In the genomic region with DNA sequence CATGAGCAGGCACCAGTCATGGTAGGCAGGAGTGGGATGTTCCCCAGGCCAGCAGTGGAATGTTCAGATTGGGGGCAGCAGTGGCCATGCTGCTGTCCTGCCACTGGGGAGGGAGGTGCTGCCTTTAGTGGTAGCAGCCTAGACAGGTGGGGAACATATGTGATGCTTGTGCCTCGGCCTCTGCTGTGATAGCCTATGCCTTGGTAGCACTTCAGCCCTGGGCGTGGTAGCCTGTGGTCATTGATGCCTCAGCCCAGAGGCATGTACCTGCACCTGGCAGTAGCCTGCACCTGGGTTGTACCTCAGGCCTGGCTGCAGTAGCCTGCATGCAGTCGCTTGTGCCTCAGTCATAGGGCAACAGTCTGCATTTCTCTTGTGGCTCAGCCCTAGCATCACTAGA, we compare ENCODE assay signal across 1 cellular context.
TF ChIP-seq lines count a peak whose summit lies in the region.

No MANE protein-coding gene starts in this region.

TF ChIP-seq in HCT116, 20 proteins besides CTCF, POLR2A, EP300 and RAD21:
- TF ChIP-seq JUND (IDR thresholded peaks at IDR 0.05), result no peak
- no peak for TF ChIP-seq ELF1 (IDR thresholded peaks at IDR 0.05; ENCODE audit: borderline replicate concordance, low read depth)
- TF ChIP-seq EGR1 (IDR thresholded peaks at IDR 0.05; ENCODE audit: low read depth), result no peak
- TF ChIP-seq POLR2AphosphoS5 (IDR thresholded peaks at IDR 0.05; ENCODE audit: low read depth, low read length), result no peak
